In genomic region chr18:75031717-75032317, GRCh38 we compare ENCODE assay signal across 24 cellular contexts.
"Had no signal": no experiment of that assay in that cellular context is flagged by ENCODE, and none has a peak within 500 bp of the region (broad histone marks: within the 10 kb centered on the region; RNA-seq: fewer than 3 reads in every experiment).

No MANE protein-coding gene starts in this region.

- H3K27me3 ChIP-seq: breast epithelium, right atrium auricular region, stomach, tibial artery had no signal

- H3K4me2 ChIP-seq: smooth muscle cell had no signal

- DNase-seq: activated CD4-positive, alpha-beta memory T cell treated with anti-CD3 and anti-CD28 coated beads, Interleukin-2, amount 10 ng/mL, durations not matched to agents 7 days and 5 days; activated CD4-positive, alpha-beta T cell treated with anti-CD3 and anti-CD28 coated beads, Interleukin-2, amount 10 ng/mL, durations not matched to agents 7 days and 5 days; activated CD4-positive, CD25-positive, alpha-beta regulatory T cell treated with anti-CD3 and anti-CD28 coated beads, Interleukin-2, amount 50 U/mL, for 72 hours; activated CD8-positive, alpha-beta memory T cell treated with anti-CD3 and anti-CD28 coated beads, Interleukin-2, amount 50 U/mL, for 48 hours; activated gamma-delta T cell treated with Interleukin-2 at 50 U/mL for 16 hours; activated naive CD4-positive, alpha-beta T cell treated with anti-CD3 and anti-CD28 coated beads, Interleukin-2, amount 50 U/mL, for 16 hours; activated T-cell treated with anti-CD3 and anti-CD28 coated beads, Interleukin-2, amount 50 U/mL, for 24 hours; amygdala; central memory CD4-positive, alpha-beta T cell; dermis blood vessel endothelial cell; effector CD4-positive, alpha-beta T cell; glutamatergic neuron; left ventricle myocardium inferior; mucosa of descending colon; stimulated activated CD4-positive, alpha-beta T cell treated with anti-CD3 and anti-CD28 coated beads, Interleukin-1b, Interleukin-23, amount 100 ng/mL, for 48 hours; stimulated activated naive B cell treated with anti-CD40 and anti-IgM and Interleukin-4, amounts not matched to agents 10 μg/mL and 1 μg/mL and 100 μg/mL, for 72 hours; stomach; T1000; tibial artery had no signal

- H3K9me3 ChIP-seq: breast epithelium, left ventricle myocardium inferior, mucosa of descending colon, right atrium auricular region, stomach, tibial artery had no signal

- FAIRE-seq: frontal cortex, islet of Langerhans had no signal

- H3K4me3 ChIP-seq: breast epithelium, left ventricle myocardium inferior, mucosa of descending colon, right atrium auricular region, smooth muscle cell, stomach, tibial artery had no signal

- H3K4me1 ChIP-seq: breast epithelium, right atrium auricular region, tibial artery had no signal

- H3K36me3 ChIP-seq: breast epithelium, left ventricle myocardium inferior, right atrium auricular region, stomach, tibial artery had no signal

- H3K27ac ChIP-seq: breast epithelium, left ventricle myocardium inferior, right atrium auricular region, stomach, tibial artery had no signal
